In the genomic region with DNA sequence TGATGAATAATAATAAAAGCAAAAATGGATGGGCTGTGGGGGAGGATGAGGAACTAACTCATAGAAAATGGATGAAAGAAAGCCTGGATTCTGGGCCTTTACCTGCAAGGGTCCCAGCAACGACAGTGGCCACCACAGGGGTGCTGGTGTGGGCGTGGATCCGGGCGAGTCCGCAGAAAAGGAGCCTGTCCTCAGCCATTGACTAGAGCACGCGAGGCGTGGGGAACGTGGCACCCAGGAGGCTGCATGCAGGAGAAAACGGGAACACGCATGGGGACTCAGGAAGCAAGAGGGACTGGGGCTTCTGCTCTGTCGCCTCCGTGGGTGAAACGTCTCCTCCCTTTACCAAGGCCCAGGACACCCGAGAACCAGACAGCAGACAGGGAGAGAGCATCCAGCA, we compare ENCODE assay signal across 33 cellular contexts. TPM values are rescaled to one million over a fixed set of nuclear protein-coding genes. Genes with fewer than 3 reads are reported as not detected.
"Had no signal": no experiment of that assay in that cellular context is flagged by ENCODE, and none has a peak within 500 bp of the region (broad histone marks: within the 10 kb centered on the region; RNA-seq: fewer than 3 reads in every experiment).

No MANE protein-coding gene starts in this region.

- H3K4me3 ChIP-seq: left ventricle myocardium inferior, lung, mucosa of descending colon, pancreas, psoas muscle, right atrium auricular region, right lobe of liver, smooth muscle cell, tibial nerve, upper lobe of left lung, vagina had no signal

- H3K36me3 ChIP-seq: left ventricle myocardium inferior, pancreas, right atrium auricular region, right lobe of liver, tibial nerve, upper lobe of left lung, vagina had no signal

- H3K4me2 ChIP-seq: smooth muscle cell had no signal

- ATAC-seq: mucosa of descending colon; naive thymus-derived CD4-positive, alpha-beta T cell; natural killer cell treated with Interleukin-12 subunit alpha and Interleukin-12 subunit beta and Interleukin-15 and Interleukin-18, amount 100 ng/mL, for 72 hours; pancreas; psoas muscle; right lobe of liver; stimulated activated memory B cell treated with anti-CD40 and anti-IgM and Interleukin-4, amounts not matched to agents 10 μg/mL and 1 μg/mL and 100 μg/mL, for 72 hours; stimulated activated naive CD8-positive, alpha-beta T cell treated with anti-CD3 and anti-CD28 coated beads, Interleukin-15, amount 100 ng/mL, for 72 hours had no signal

- H3K4me1 Mint-ChIP-seq: naive thymus-derived CD4-positive, alpha-beta T cell; stimulated activated memory B cell treated with anti-CD40 and anti-IgM and Interleukin-4, amounts not matched to agents 10 μg/mL and 1 μg/mL and 100 μg/mL, for 72 hours; stimulated activated naive CD8-positive, alpha-beta T cell treated with anti-CD3 and anti-CD28 coated beads, Interleukin-15, amount 100 ng/mL, for 72 hours had no signal

- H3K9me3 ChIP-seq: pancreas, psoas muscle, right atrium auricular region, right lobe of liver, upper lobe of left lung, vagina had no signal

- H3K4me1 ChIP-seq: left ventricle myocardium inferior, pancreas, psoas muscle, right atrium auricular region, right lobe of liver, tibial nerve, upper lobe of left lung, vagina had no signal

- H3K27ac Mint-ChIP-seq: naive thymus-derived CD4-positive, alpha-beta T cell; natural killer cell treated with Interleukin-12 subunit alpha and Interleukin-12 subunit beta and Interleukin-15 and Interleukin-18, amount 100 ng/mL, for 72 hours; stimulated activated memory B cell treated with anti-CD40 and anti-IgM and Interleukin-4, amounts not matched to agents 10 μg/mL and 1 μg/mL and 100 μg/mL, for 72 hours had no signal

- H3K27ac ChIP-seq: left ventricle myocardium inferior, pancreas, psoas muscle, right atrium auricular region, right lobe of liver, tibial nerve, upper lobe of left lung, vagina had no signal

- H3K27me3 Mint-ChIP-seq: stimulated activated memory B cell treated with anti-CD40 and anti-IgM and Interleukin-4, amounts not matched to agents 10 μg/mL and 1 μg/mL and 100 μg/mL, for 72 hours; stimulated activated naive CD8-positive, alpha-beta T cell treated with anti-CD3 and anti-CD28 coated beads, Interleukin-15, amount 100 ng/mL, for 72 hours had no signal

- H3K27me3 ChIP-seq: right atrium auricular region, right lobe of liver, tibial nerve, upper lobe of left lung, vagina had no signal

- H3K4me3 Mint-ChIP-seq: naive thymus-derived CD4-positive, alpha-beta T cell; natural killer cell treated with Interleukin-12 subunit alpha and Interleukin-12 subunit beta and Interleukin-15 and Interleukin-18, amount 100 ng/mL, for 72 hours; stimulated activated memory B cell treated with anti-CD40 and anti-IgM and Interleukin-4, amounts not matched to agents 10 μg/mL and 1 μg/mL and 100 μg/mL, for 72 hours; stimulated activated naive CD8-positive, alpha-beta T cell treated with anti-CD3 and anti-CD28 coated beads, Interleukin-15, amount 100 ng/mL, for 72 hours had no signal

- DNase-seq: islet precursor cell; left ventricle myocardium inferior; midbrain; mucosa of descending colon; naive thymus-derived CD4-positive, alpha-beta T cell; nucleus accumbens; pancreas; psoas muscle; right lobe of liver; stimulated activated CD4-positive, alpha-beta T cell treated with anti-CD3 and anti-CD28 coated beads, Interleukin-1b, Interleukin-23, amount 100 ng/mL, for 48 hours; stimulated activated CD4-positive, alpha-beta T cell treated with anti-CD3 and anti-CD28 coated beads, Interleukin-2, amount 100 ng/mL, for 48 hours; stimulated activated CD4-positive, alpha-beta T cell treated with anti-CD3 and anti-CD28 coated beads, Interleukin-4, amount 100 ng/mL, for 4 hours; stimulated activated CD8-positive, alpha-beta memory T cell treated with anti-CD3 and anti-CD28 coated beads, Interleukin-4, amount 100 ng/mL, for 48 hours; stimulated activated naive CD4-positive, alpha-beta T cell treated with Interleukin-2 at 50 U/mL for 16 hours; stimulated activated naive CD8-positive, alpha-beta T cell treated with anti-CD3 and anti-CD28 coated beads, Interleukin-15, amount 100 ng/mL, for 72 hours; substantia nigra had no signal

- H3K36me3 Mint-ChIP-seq: natural killer cell treated with Interleukin-12 subunit alpha and Interleukin-12 subunit beta and Interleukin-15 and Interleukin-18, amount 100 ng/mL, for 72 hours; stimulated activated memory B cell treated with anti-CD40 and anti-IgM and Interleukin-4, amounts not matched to agents 10 μg/mL and 1 μg/mL and 100 μg/mL, for 72 hours had no signal

- H3K9me3 Mint-ChIP-seq: natural killer cell treated with Interleukin-12 subunit alpha and Interleukin-12 subunit beta and Interleukin-15 and Interleukin-18, amount 100 ng/mL, for 72 hours had no signal

RNA-seq across cellular contexts. Expression of gene DPRX, which starts 25.8 kb away (rescaled TPM):
- total RNA-seq: kidney epithelial cell; left ventricle myocardium inferior; lower leg skin; lung; mesenteric fat pad; mucosa of descending colon; myocyte; naive thymus-derived CD4-positive, alpha-beta T cell; natural killer cell treated with Interleukin-12 subunit alpha and Interleukin-12 subunit beta and Interleukin-15 and Interleukin-18, amount 100 ng/mL, for 72 hours; osteoblast; pancreas; right atrium auricular region; right lobe of liver; skeletal muscle tissue; smooth muscle cell; temporal lobe; tibial nerve; upper lobe of left lung; urinary bladder; vagina had no signal
- polyA plus RNA-seq: naive thymus-derived CD4-positive, alpha-beta T cell; neural cell; psoas muscle; smooth muscle cell; urinary bladder had no signal
